1 cellular context compared by ENCODE assay signal in genomic region chr15:96416218-96416933, GRCh38.
TF ChIP-seq lines count a peak whose summit lies in the region.

No MANE protein-coding gene starts in this region.

TF ChIP-seq in WTC11, 78 proteins besides CTCF, POLR2A, EP300 and RAD21 (continued from another document):
- no peak for TF ChIP-seq AR (CRISPR knock-in tag; IDR thresholded peaks at IDR 0.05)
- no peak for TF ChIP-seq OVOL2 (CRISPR knock-in tag; IDR thresholded peaks at IDR 0.05; ENCODE audit: borderline replicate concordance)
- TF ChIP-seq PRDM15 (CRISPR knock-in tag; IDR thresholded peaks at IDR 0.05) = no peak
- no peak for TF ChIP-seq ZMAT4 (CRISPR knock-in tag; IDR thresholded peaks at IDR 0.05)
- no peak for TF ChIP-seq KAT7 (CRISPR knock-in tag; IDR thresholded peaks at IDR 0.05; ENCODE audit: borderline replicate concordance)
- no peak for TF ChIP-seq SMAD4 (CRISPR knock-in tag; IDR thresholded peaks at IDR 0.05)
- no peak for TF ChIP-seq FOXP4 (CRISPR knock-in tag; IDR thresholded peaks at IDR 0.05)
- TF ChIP-seq ETV6 (CRISPR knock-in tag; IDR thresholded peaks at IDR 0.05) = no peak
- no peak for TF ChIP-seq ZNF423 (CRISPR knock-in tag; IDR thresholded peaks at IDR 0.05)
- no peak for TF ChIP-seq NR2C2 (CRISPR knock-in tag; IDR thresholded peaks at IDR 0.05)
- TF ChIP-seq EMX1 (CRISPR knock-in tag; IDR thresholded peaks at IDR 0.05) = no peak
